Comparison of ENCODE assay signal across 1 cellular context in genomic region chr17:62965649-62966425, GRCh38.
TF ChIP-seq lines count a peak whose summit lies in the region.

Gene TANC2 (plus strand): TSS chr17:62966235. CDS start chr17:63009560, 43,325 bp downstream.

TF ChIP-seq in K562, 482 proteins besides CTCF, POLR2A, EP300 and RAD21 (continued from another document and continues in another):
- TF ChIP-seq ZNF639 (CRISPR knock-in tag; conservative IDR thresholded peaks at IDR 0.05 in 1 of 2, IDR thresholded peaks at IDR 0.05 in 1 of 2) (peak in 1 of 2 experiments; percentile 64; a peak in 2 of 4 replicates), DMBX1 (CRISPR knock-in tag; IDR thresholded peaks at IDR 0.05; ENCODE audit: borderline replicate concordance) (peak; percentile 60; the same call in 1 of the 2 replicates), VEZF1 (CRISPR knock-in tag; IDR thresholded peaks at IDR 0.05) (peak; percentile 97), MNT (conservative IDR thresholded peaks at IDR 0.05) (peak; percentile 67 to 78), POLR2G (IDR thresholded peaks at IDR 0.05; ENCODE audit: low read depth, low read length) (peak; percentile 53), MAZ (CRISPR knock-in tag; conservative IDR thresholded peaks at IDR 0.05 in 1 of 2, IDR thresholded peaks at IDR 0.05 in 1 of 2) (peak; percentile 83 to 94), ATF7 (IDR thresholded peaks at IDR 0.05) (peak; percentile 97), ZNF263 (CRISPR knock-in tag; IDR thresholded peaks at IDR 0.05; ENCODE audit: borderline replicate concordance) (no peak), E2F6 (IDR thresholded peaks at IDR 0.05; ENCODE audit: borderline replicate concordance in 1 of 2, extremely low read depth in 1 of 2, insufficient read depth in 1 of 2, insufficient read length in 1 of 2, low read depth in 1 of 2, low read length in 1 of 2, poor library complexity in 1 of 2, severe bottlenecking in 1 of 2) (peak; percentile 74 to 80), BRCA1 (IDR thresholded peaks at IDR 0.05) (no peak), BRCA1 (CRISPR knock-in tag; IDR thresholded peaks at IDR 0.05) (0 out of 2 replicates have a peak, but pooled peaks have one; percentile 39), ZNF766 (CRISPR knock-in tag; conservative IDR thresholded peaks at IDR 0.05) (peak; percentile 68; the same call in 1 of the 2 replicates), CBX3 (IDR thresholded peaks at IDR 0.05; ENCODE audit: borderline replicate concordance in 1 of 2, low read length in 2 of 2) (0 out of 3 replicates have a peak, but pooled peaks of 1 of the 2 experiments have one; percentile 47), NR4A1 (CRISPR knock-in tag; IDR thresholded peaks at IDR 0.05) (peak; percentile 19; the same call in 1 of the 2 replicates), NR4A1 (tag; IDR thresholded peaks at IDR 0.05) (peak; percentile 47; the same call in 1 of the 2 replicates), GABPB1 (CRISPR knock-in tag; IDR thresholded peaks at IDR 0.05) (no peak), ATF3 (IDR thresholded peaks at IDR 0.05) (peak; percentile 95), ATF3 (CRISPR knock-in tag; conservative IDR thresholded peaks at IDR 0.05) (peak; percentile 76), SREBF1 (IDR thresholded peaks at IDR 0.05; ENCODE audit: borderline replicate concordance, low read depth, low read length) (no peak), KLF1 (tag; IDR thresholded peaks at IDR 0.05) (peak; percentile 75; the same call in 1 of the 2 replicates), ESRRA (IDR thresholded peaks at IDR 0.05; ENCODE audit: borderline replicate concordance, low read depth) (peak; percentile 28; the same call in 1 of the 2 replicates), ZNF644 (tag; IDR thresholded peaks at IDR 0.05; ENCODE audit: low read depth) (peak; percentile 76; the same call in 1 of the 2 replicates), NR2C2 (CRISPR knock-in tag; IDR thresholded peaks at IDR 0.05) (no peak), NR2C2 (tag; IDR thresholded peaks at IDR 0.05) (peak; percentile 56; the same call in 1 of the 2 replicates), DPF2 (IDR thresholded peaks at IDR 0.05) (peak; percentile 41; the same call in 1 of the 2 replicates), ZNF197 (CRISPR knock-in tag; IDR thresholded peaks at IDR 0.05; ENCODE audit: low read depth) (peak; percentile 60; the same call in 1 of the 2 replicates), STAT5A (IDR thresholded peaks at IDR 0.05; ENCODE audit: borderline replicate concordance, low read length) (no peak), TOE1 (IDR thresholded peaks at IDR 0.05; ENCODE audit: borderline replicate concordance) (peak; percentile 86; the same call in 1 of the 2 replicates), TOE1 (CRISPR knock-in tag; IDR thresholded peaks at IDR 0.05; ENCODE audit: borderline replicate concordance, low read depth) (no peak), ZNF449 (CRISPR knock-in tag; IDR thresholded peaks at IDR 0.05) (0 out of 2 replicates have a peak, but pooled peaks have one; percentile 15), ETV1 (tag; conservative IDR thresholded peaks at IDR 0.05; ENCODE audit: low read depth) (0 out of 2 replicates have a peak, but pooled peaks have one; percentile 10), SIN3A (IDR thresholded peaks at IDR 0.05; ENCODE audit: borderline replicate concordance in 2 of 2, control insufficient read depth in 1 of 2, low read depth in 2 of 2, low read length in 2 of 2) (peak in 1 of 2 experiments; percentile 5; a peak in 1 of 4 replicates), ID3 (CRISPR knock-in tag; IDR thresholded peaks at IDR 0.05) (no peak), ID3 (tag; IDR thresholded peaks at IDR 0.05) (peak; percentile 50; the same call in 1 of the 2 replicates), JUN (IDR thresholded peaks at IDR 0.05; ENCODE audit: borderline replicate concordance, low read depth, low read length) (peak; percentile 82; the same call in 1 of the 2 replicates), JUN (CRISPR knock-in tag; IDR thresholded peaks at IDR 0.05; ENCODE audit: borderline replicate concordance) (no peak), ZNF589 (CRISPR knock-in tag; IDR thresholded peaks at IDR 0.05; ENCODE audit: low read depth) (peak; percentile 63), DIDO1 (tag; IDR thresholded peaks at IDR 0.05; ENCODE audit: low read depth) (peak; percentile 35; the same call in 1 of the 2 replicates), MEIS2 (IDR thresholded peaks at IDR 0.05; ENCODE audit: partially characterized antibody) (peak; percentile 23), HOMEZ (CRISPR knock-in tag; IDR thresholded peaks at IDR 0.05) (no peak), TEAD1 (CRISPR knock-in tag; IDR thresholded peaks at IDR 0.05) (0 out of 4 replicates have a peak, but pooled peaks of 1 of the 2 experiments have one; percentile 2), ZBTB9 (CRISPR knock-in tag; IDR thresholded peaks at IDR 0.05) (peak; percentile 54; the same call in 1 of the 2 replicates), CHD4 (IDR thresholded peaks at IDR 0.05; ENCODE audit: insufficient read depth, insufficient replicate concordance, low read depth, low read length, poor library complexity, severe bottlenecking) (no peak), ZNF175 (CRISPR knock-in tag; IDR thresholded peaks at IDR 0.05; ENCODE audit: low read depth) (peak; percentile 64; the same call in 1 of the 2 replicates), CXXC5 (CRISPR knock-in tag; IDR thresholded peaks at IDR 0.05) (peak; percentile 88), RAD51 (IDR thresholded peaks at IDR 0.05; ENCODE audit: borderline replicate concordance, low read depth) (peak; percentile 88), ZNF408 (CRISPR knock-in tag; IDR thresholded peaks at IDR 0.05; ENCODE audit: low read depth) (no peak), ZNF277 (CRISPR knock-in tag; IDR thresholded peaks at IDR 0.05; ENCODE audit: borderline replicate concordance) (no peak)
- TF ChIP-seq, protein P1, sequence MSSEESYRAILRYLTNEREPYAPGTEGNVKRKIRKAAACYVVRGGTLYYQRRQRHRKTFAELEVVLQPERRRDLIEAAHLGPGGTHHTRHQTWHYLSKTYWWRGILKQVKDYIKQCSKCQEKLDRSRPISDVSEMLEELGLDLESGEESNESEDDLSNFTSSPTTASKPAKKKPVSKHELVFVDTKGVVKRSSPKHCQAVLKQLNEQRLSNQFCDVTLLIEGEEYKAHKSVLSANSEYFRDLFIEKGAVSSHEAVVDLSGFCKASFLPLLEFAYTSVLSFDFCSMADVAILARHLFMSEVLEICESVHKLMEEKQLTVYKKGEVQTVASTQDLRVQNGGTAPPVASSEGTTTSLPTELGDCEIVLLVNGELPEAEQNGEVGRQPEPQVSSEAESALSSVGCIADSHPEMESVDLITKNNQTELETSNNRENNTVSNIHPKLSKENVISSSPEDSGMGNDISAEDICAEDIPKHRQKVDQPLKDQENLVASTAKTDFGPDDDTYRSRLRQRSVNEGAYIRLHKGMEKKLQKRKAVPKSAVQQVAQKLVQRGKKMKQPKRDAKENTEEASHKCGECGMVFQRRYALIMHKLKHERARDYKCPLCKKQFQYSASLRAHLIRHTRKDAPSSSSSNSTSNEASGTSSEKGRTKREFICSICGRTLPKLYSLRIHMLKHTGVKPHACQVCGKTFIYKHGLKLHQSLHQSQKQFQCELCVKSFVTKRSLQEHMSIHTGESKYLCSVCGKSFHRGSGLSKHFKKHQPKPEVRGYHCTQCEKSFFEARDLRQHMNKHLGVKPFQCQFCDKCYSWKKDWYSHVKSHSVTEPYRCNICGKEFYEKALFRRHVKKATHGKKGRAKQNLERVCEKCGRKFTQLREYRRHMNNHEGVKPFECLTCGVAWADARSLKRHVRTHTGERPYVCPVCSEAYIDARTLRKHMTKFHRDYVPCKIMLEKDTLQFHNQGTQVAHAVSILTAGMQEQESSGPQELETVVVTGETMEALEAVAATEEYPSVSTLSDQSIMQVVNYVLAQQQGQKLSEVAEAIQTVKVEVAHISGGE (CRISPR knock-in tag; IDR thresholded peaks at IDR 0.05): peak in 2 of 3 experiments; percentile 49 to 67; a peak in 3 of 6 replicates
